In the genomic region with DNA sequence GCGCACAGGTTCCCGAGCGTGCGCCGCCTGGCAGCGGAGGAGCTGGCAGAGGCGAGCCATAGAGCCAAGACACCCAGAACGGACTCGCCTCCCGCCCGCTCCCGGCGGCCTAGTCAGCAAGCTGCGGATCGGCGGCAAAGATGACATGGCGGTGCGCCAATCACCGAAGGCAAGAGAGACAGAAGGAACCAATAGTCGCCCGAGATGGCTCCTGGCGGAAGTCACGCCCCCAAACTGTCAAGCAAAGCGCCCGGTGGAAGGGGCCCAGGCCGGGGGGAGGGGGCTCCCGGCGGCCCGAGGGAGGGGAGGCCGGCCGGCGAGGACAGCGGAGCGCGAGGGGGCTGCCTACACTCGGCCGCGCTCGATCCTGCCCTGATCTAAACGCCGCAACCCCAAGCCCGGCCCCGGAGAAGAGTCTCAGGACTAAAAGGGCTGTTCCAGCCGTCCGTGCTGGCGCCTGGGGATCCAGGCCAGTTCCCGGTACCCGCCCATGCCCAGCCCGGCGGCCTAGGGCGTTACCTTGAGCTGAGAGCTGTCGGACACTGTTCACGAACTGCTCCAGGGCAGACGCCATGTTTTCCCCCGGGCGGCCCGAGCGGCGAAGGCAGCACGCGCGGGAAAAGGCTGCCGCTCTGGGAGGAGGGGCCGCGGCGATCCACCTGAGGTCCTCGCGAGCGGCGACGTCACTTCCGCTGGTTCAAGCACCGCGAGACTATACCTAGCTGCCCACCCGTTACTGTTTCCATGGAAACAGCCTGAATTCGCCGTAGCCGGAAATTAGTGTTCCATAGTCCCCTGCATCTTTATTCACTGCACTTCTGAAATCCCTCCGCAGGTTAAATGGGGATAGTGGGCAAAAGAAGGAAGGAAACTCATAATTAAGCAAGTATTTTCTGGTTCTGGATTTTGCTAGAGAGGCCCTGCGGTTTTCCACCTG, we compare ENCODE assay signal across 8 cellular contexts. TPM values are rescaled to one million over a fixed set of nuclear protein-coding genes. Genes with fewer than 3 reads are reported as not detected.
DNase-seq lines count a peak whose midpoint lies in the region; ATAC-seq lines count a peak whose summit lies in the region.

A gene (minus strand): TSS at position 634 of the 937 bp plus-strand sequence. CDS start 60 bp downstream, at position 574.

- POLR2A ChIA-PET in CD8-positive, alpha-beta memory T cell (lab: Charles Lee) = interaction anchor here (0.7 to 2.5 kb wide), 4 partner anchors 25 to 155 kb away, joined by 3 to 10 read pairs (median 5); a partner anchor contains a TSS

- CTCF ChIA-PET in CD8-positive, alpha-beta memory T cell (lab: Charles Lee) = interaction anchor here (1.2 to 1.7 kb wide), 4 partner anchors 9 to 43 kb away, joined by 4 to 6 read pairs (median 4); a partner anchor contains a TSS

- no peaks in the 10 kb centered on the region for H3K9me3 Mint-ChIP-seq in CD8-positive, alpha-beta memory T cell

- peaks cover 33 to 52% (median 37%) of the 10 kb centered on the region in 3 donors for H3K4me1 Mint-ChIP-seq in CD8-positive, alpha-beta memory T cell

- no peaks in the 10 kb centered on the region for H3K27me3 ChIP-seq in CD8-positive, alpha-beta memory T cell (ENCODE audit: insufficient read depth, low read length, poor library complexity, severe bottlenecking)

- peaks cover 33% of the 10 kb centered on the region for H3K4me1 ChIP-seq in CD8-positive, alpha-beta memory T cell (ENCODE audit: insufficient read depth, low read length)

- H3K4me3 Mint-ChIP-seq in CD8-positive, alpha-beta memory T cell = peak within 1 kb of the TSS; percentile 88 to 99 (median 92)

- peak; percentile 75 for ATAC-seq in GM19468 (IDR thresholded peaks at IDR 0.05; ENCODE audit: extremely low read depth, unreplicated experiment)

- peak within 1 kb of the TSS; percentile 95 to 99 (median 98) for H3K27ac Mint-ChIP-seq in CD8-positive, alpha-beta memory T cell

- no peaks in the 10 kb centered on the region for H3K9me3 ChIP-seq in CD8-positive, alpha-beta memory T cell (ENCODE audit: low read length)

- H3K36me3 Mint-ChIP-seq in CD8-positive, alpha-beta memory T cell = peaks cover 0 to 24% (median 0%) of the 10 kb centered on the region in 3 donors

- H3K4me3 ChIP-seq in CD8-positive, alpha-beta memory T cell (ENCODE audit: low read length) = peak within 1 kb of the TSS; percentile 77

- H3K36me3 ChIP-seq in CD8-positive, alpha-beta memory T cell (ENCODE audit: insufficient read depth, low read length) = no peaks in the 10 kb centered on the region

- DNase-seq in CD8-positive, alpha-beta memory T cell = peak; percentile 96 to 99 (median 96)
- peak; percentile 90 for DNase-seq in HS-5 (ENCODE audit: low read depth)
- DNase-seq in NK-92 treated with Interleukin-12 subunit alpha and Interleukin-12 subunit beta, amount 100 ng/mL, for 24 hours (lab: John Stamatoyannopoulos, UW) = peak; percentile 82
- DNase-seq in activated CD8-positive, alpha-beta memory T cell treated with anti-CD3 and anti-CD28 coated beads for 24 hours = peak; percentile 97
- peak; percentile 93 for DNase-seq in effector CD8-positive, alpha-beta T cell (lab: John Stamatoyannopoulos, UW)
- DNase-seq in lung microvascular endothelial cell (ENCODE audit: low read depth in 2 of 2) = peak; percentile 98
- DNase-seq in stimulated activated CD4-positive, alpha-beta T cell treated with anti-CD3 and anti-CD28 coated beads, TNF-alpha, amount 100 ng/mL, for 48 hours (ENCODE audit: low read depth in 3 of 3) = peak; percentile 95 to 96 (median 95)

- peak within 1 kb of the TSS; percentile 89 for H3K27ac ChIP-seq in CD8-positive, alpha-beta memory T cell (ENCODE audit: low read depth, low read length)

- H3K27me3 Mint-ChIP-seq in CD8-positive, alpha-beta memory T cell = no peaks in the 10 kb centered on the region

RNA-seq across cellular contexts. Expression of the gene that starts here (rescaled TPM):
- total RNA-seq in CD8-positive, alpha-beta memory T cell = 100 to 1,000 TPM; 132 to 137 TPM
- 86.3 TPM for polyA plus RNA-seq in CD8-positive, alpha-beta memory T cell
- 54.0 and 69.3 TPM in 2 replicates for total RNA-seq in lung microvascular endothelial cell

Comparison
In these comparisons a context has a peak if more than half of its experiments do, and no peak if none do; other contexts are left out.
1. Peak in every context shown above with its lines: DNase-seq, ATAC-seq, H3K4me3 ChIP-seq and H3K27ac ChIP-seq.